In the genomic region with DNA sequence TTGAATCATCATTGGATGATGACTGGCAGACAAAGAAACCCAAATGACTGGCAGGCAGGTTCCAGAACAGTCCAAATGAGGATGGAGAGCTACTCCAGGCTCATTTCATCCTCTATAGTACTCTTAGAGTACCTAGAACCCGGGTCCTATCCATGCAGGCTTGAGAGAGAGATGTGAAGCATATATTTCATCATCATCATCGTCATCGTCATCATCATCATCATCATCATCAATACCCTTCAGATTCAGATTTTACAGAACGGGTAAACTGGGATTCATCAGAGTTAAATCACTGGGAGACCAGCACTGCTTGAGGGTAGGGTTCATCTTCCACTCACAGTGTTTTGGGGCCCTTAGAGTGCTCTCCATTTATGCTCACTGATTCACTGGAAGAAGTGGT, we compare ENCODE assay signal across 2 cellular contexts.
TF ChIP-seq lines count a peak whose summit lies in the region.

No MANE protein-coding gene starts in this region.

TF ChIP-seq in IMR-90, 13 proteins besides CTCF, POLR2A, EP300 and RAD21:
- TF ChIP-seq CEBPB (IDR thresholded peaks at IDR 0.05; ENCODE audit: low read depth, low read length): peak; percentile 39; the same call in 1 of the 2 replicates
- no peak for TF ChIP-seq SMC3 (IDR thresholded peaks at IDR 0.05; ENCODE audit: low read depth, low read length)
- no peak for TF ChIP-seq FOS (IDR thresholded peaks at IDR 0.05; ENCODE audit: low read depth, low read length)

TF ChIP-seq in HEK293T, 16 proteins besides CTCF, POLR2A, EP300 and RAD21 (continued from another document):
- TF ChIP-seq BHLHE40 (IDR thresholded peaks at IDR 0.05; ENCODE audit: borderline replicate concordance) (no peak), ZNF384 (IDR thresholded peaks at IDR 0.05) (no peak), SUZ12 (IDR thresholded peaks at IDR 0.05) (no peak), FOXK2 (IDR thresholded peaks at IDR 0.05) (no peak), SP1 (IDR thresholded peaks at IDR 0.05) (no peak), CTBP1 (IDR thresholded peaks at IDR 0.05; ENCODE audit: borderline replicate concordance) (no peak), FOXM1 (IDR thresholded peaks at IDR 0.05; ENCODE audit: borderline replicate concordance) (no peak), ARNT (IDR thresholded peaks at IDR 0.05) (no peak), ELF4 (IDR thresholded peaks at IDR 0.05) (no peak), FOXA1 (IDR thresholded peaks at IDR 0.05) (no peak), LEF1 (IDR thresholded peaks at IDR 0.05; ENCODE audit: borderline replicate concordance) (no peak), HDGF (IDR thresholded peaks at IDR 0.05; ENCODE audit: borderline replicate concordance) (no peak), L3MBTL2 (conservative IDR thresholded peaks at IDR 0.05) (no peak), NFRKB (IDR thresholded peaks at IDR 0.05) (no peak)
- TF ChIP-seq, protein P1, sequence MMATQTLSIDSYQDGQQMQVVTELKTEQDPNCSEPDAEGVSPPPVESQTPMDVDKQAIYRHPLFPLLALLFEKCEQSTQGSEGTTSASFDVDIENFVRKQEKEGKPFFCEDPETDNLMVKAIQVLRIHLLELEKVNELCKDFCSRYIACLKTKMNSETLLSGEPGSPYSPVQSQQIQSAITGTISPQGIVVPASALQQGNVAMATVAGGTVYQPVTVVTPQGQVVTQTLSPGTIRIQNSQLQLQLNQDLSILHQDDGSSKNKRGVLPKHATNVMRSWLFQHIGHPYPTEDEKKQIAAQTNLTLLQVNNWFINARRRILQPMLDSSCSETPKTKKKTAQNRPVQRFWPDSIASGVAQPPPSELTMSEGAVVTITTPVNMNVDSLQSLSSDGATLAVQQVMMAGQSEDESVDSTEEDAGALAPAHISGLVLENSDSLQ (IDR thresholded peaks at IDR 0.05): no peak
